ENCODE assay signal across 8 cellular contexts in the genomic region with DNA sequence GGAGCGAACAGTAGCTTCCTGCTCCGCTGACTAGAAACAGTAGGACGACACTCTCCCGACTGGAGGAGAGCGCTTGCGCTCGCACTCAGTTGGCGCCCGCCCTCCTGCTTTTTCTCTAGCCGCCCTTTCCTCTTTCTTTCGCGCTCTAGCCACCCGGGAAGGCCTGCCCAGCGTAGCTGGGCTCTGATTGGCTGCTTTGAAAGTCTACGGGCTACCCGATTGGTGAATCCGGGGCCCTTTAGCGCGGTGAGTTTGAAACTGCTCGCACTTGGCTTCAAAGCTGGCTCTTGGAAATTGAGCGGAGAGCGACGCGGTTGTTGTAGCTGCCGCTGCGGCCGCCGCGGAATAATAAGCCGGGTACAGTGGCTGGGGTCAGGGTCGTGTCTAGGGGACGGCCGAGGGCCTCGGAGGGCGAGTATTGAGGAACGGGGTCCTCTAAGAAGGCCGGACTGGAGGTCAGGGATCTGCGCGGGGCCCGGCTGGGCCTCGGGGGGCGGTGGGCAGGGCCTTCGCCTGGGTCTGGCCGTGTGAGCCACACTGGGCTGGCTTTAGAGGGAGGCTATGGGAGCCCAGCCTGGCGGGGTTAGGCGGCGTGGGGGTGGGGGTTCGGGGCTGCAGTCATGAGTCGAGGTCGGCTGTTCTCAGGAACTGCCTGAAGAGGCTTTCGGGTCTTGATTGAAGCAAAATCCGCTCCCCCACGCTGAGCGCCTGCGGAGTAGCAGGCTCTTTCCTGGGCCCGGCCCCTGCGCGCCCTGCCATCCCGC. TPM values are rescaled to one million over a fixed set of nuclear protein-coding genes. Genes with fewer than 3 reads are reported as not detected.
A peak's percentile ranks its signal among the peaks of the same experiment; 100 is the strongest.
DNase-seq lines count a peak whose midpoint lies in the region; ATAC-seq and TF ChIP-seq lines count a peak whose summit lies in the region.

A gene (plus strand): TSS at position 265 of the 764 bp plus-strand sequence. CDS start 1,688 bp downstream, outside the sequence.

- DNase-seq in EH (ENCODE audit: low read depth), result peak; percentile 98
- peak; percentile 89 for DNase-seq in GOT3 (lab: John Stamatoyannopoulos, UW)
- peak; percentile 96 for DNase-seq in LNCaP clone FGC (ENCODE audit: low read depth)
- peak; percentile 100 for DNase-seq in RWPE1 (ENCODE audit: low spot score)
- peak; percentile 99 for DNase-seq in fibroblast of peridontal ligament (ENCODE audit: extremely low read depth)
- DNase-seq in natural killer cell treated with Interleukin-12 subunit alpha and Interleukin-12 subunit beta and Interleukin-15 and Interleukin-18, amount 100 ng/mL, for 72 hours (ENCODE audit: low spot score), result peak; percentile 97
- DNase-seq in stimulated activated naive CD8-positive, alpha-beta T cell treated with anti-CD3 and anti-CD28 coated beads, Interleukin-15, Interleukin-2, amounts not matched to agents 100 U/mL and 50 U/mL, for 24 hours, result peak; percentile 94

- peaks cover 3% of the 10 kb centered on the region for H3K27me3 Mint-ChIP-seq in activated T-helper 17 cell treated with anti-CD3 and anti-CD28 coated beads, Interleukin-2, amount 50 U/mL, for 72 hours
- peaks cover 4 to 7% of the 10 kb centered on the region in 2 donors for H3K27me3 Mint-ChIP-seq in natural killer cell treated with Interleukin-12 subunit alpha and Interleukin-12 subunit beta and Interleukin-15 and Interleukin-18, amount 100 ng/mL, for 72 hours

- ATAC-seq in activated T-helper 17 cell treated with anti-CD3 and anti-CD28 coated beads, Interleukin-2, amount 50 U/mL, for 72 hours (replicated peaks), result peak; percentile 98
- peak; percentile 99 for ATAC-seq in natural killer cell treated with Interleukin-12 subunit alpha and Interleukin-12 subunit beta and Interleukin-15 and Interleukin-18, amount 100 ng/mL, for 72 hours
- ATAC-seq in stimulated activated naive CD8-positive, alpha-beta T cell treated with anti-CD3 and anti-CD28 coated beads, Interleukin-15, Interleukin-2, amounts not matched to agents 100 U/mL and 50 U/mL, for 24 hours, result peak; percentile 99

- H3K27ac ChIP-seq in RWPE1, result peak within 1 kb of the TSS; percentile 89

- H3K4me1 Mint-ChIP-seq in activated T-helper 17 cell treated with anti-CD3 and anti-CD28 coated beads, Interleukin-2, amount 50 U/mL, for 72 hours, result peaks cover 6% of the 10 kb centered on the region
- H3K4me1 Mint-ChIP-seq in natural killer cell treated with Interleukin-12 subunit alpha and Interleukin-12 subunit beta and Interleukin-15 and Interleukin-18, amount 100 ng/mL, for 72 hours (ENCODE audit: low read depth in 2 of 2), result peaks cover 8 to 25% of the 10 kb centered on the region in 2 donors

- H3K4me3 Mint-ChIP-seq in activated T-helper 17 cell treated with anti-CD3 and anti-CD28 coated beads, Interleukin-2, amount 50 U/mL, for 72 hours, result peak within 1 kb of the TSS; percentile 96
- H3K4me3 Mint-ChIP-seq in natural killer cell treated with Interleukin-12 subunit alpha and Interleukin-12 subunit beta and Interleukin-15 and Interleukin-18, amount 100 ng/mL, for 72 hours, result peak within 1 kb of the TSS; percentile 96

- POLR2A ChIA-PET in RWPE1 (lab: Yijun Ruan, JAX; ENCODE audit: low non-redundant PET), result interaction anchor here (0.6 kb wide), 1 partner anchor 319 kb away, joined by 3 read pairs; no protein-coding TSS in a partner anchor

- H3K4me3 ChIP-seq in LNCaP clone FGC (ENCODE audit: low read depth, low read length), result peak within 1 kb of the TSS; percentile 80

- no peak for TF ChIP-seq CTCF in LNCaP clone FGC (IDR thresholded peaks at IDR 0.05; ENCODE audit: control insufficient read depth, extremely low read depth, insufficient read depth)
- no peak for TF ChIP-seq CTCF in RWPE1 (conservative IDR thresholded peaks at IDR 0.05; ENCODE audit: low read depth)

- CTCF ChIA-PET in RWPE1 (lab: Yijun Ruan, JAX), result interaction anchor here (0.6 to 1.0 kb wide), 2 partner anchors 9 to 186 kb away, joined by 4 to 7 read pairs; no protein-coding TSS in a partner anchor

- peaks cover 42% of the 10 kb centered on the region for H3K36me3 Mint-ChIP-seq in activated T-helper 17 cell treated with anti-CD3 and anti-CD28 coated beads, Interleukin-2, amount 50 U/mL, for 72 hours (ENCODE audit: low read depth)
- H3K36me3 Mint-ChIP-seq in natural killer cell treated with Interleukin-12 subunit alpha and Interleukin-12 subunit beta and Interleukin-15 and Interleukin-18, amount 100 ng/mL, for 72 hours, result peaks cover 12% of the 10 kb centered on the region

- H3K9me3 Mint-ChIP-seq in activated T-helper 17 cell treated with anti-CD3 and anti-CD28 coated beads, Interleukin-2, amount 50 U/mL, for 72 hours, result no peaks in the 10 kb centered on the region
- no peaks in the 10 kb centered on the region for H3K9me3 Mint-ChIP-seq in natural killer cell treated with Interleukin-12 subunit alpha and Interleukin-12 subunit beta and Interleukin-15 and Interleukin-18, amount 100 ng/mL, for 72 hours

- H3K27ac Mint-ChIP-seq in activated T-helper 17 cell treated with anti-CD3 and anti-CD28 coated beads, Interleukin-2, amount 50 U/mL, for 72 hours, result peak within 1 kb of the TSS; percentile 96
- peak within 1 kb of the TSS; percentile 86 to 89 for H3K27ac Mint-ChIP-seq in natural killer cell treated with Interleukin-12 subunit alpha and Interleukin-12 subunit beta and Interleukin-15 and Interleukin-18, amount 100 ng/mL, for 72 hours

RNA-seq across cellular contexts. Expression of the gene that starts here (rescaled TPM):
- 100 to 1,000 TPM; 104 to 110 TPM for total RNA-seq in activated T-helper 17 cell treated with anti-CD3 and anti-CD28 coated beads, Interleukin-2, amount 50 U/mL, for 72 hours
- 10 to 100 TPM; 52.9 to 61.1 TPM for total RNA-seq in natural killer cell treated with Interleukin-12 subunit alpha and Interleukin-12 subunit beta and Interleukin-15 and Interleukin-18, amount 100 ng/mL, for 72 hours

Comparison
In these comparisons a context has a peak if more than half of its experiments do, and no peak if none do; other contexts are left out.
1. Peak in every context shown above with its lines: DNase-seq, ATAC-seq, H3K4me3 ChIP-seq and H3K27ac ChIP-seq.